8 cellular contexts compared by ENCODE assay signal in the genomic region with DNA sequence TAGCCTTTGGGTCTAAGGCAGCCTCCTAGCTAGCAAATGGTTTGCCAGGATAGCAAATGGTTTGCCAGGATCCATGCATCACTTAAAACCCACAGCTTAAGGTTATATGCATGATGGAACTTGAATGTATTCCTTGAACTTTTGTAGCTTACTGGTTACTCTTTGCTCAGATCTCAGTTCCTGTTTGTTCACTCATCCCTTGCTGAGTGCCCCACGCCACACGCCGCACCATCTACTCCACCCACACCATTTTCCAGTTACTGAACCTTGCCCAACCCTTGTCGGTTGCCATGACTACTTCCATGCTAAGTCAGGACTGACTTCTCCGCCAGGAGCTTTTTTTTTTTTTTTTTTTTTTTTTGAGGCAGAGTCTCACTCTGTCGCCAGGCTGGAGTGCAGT. TPM values are rescaled to one million over a fixed set of nuclear protein-coding genes. Genes with fewer than 3 reads are reported as not detected.
DNase-seq lines count a peak whose midpoint lies in the region; ATAC-seq and TF ChIP-seq lines count a peak whose summit lies in the region.

No MANE protein-coding gene starts in this region.

- H3K9me3 ChIP-seq in A673 (ENCODE audit: low read depth, low read length, poor library complexity, severe bottlenecking) = no peaks in the 10 kb centered on the region

- ATAC-seq in GM18498 (IDR thresholded peaks at IDR 0.05; ENCODE audit: unreplicated experiment) (peak; percentile 96), HG02759 (IDR thresholded peaks at IDR 0.05; ENCODE audit: unreplicated experiment) (peak; percentile 92), foreskin keratinocyte (peak; percentile 93)

- DNase-seq in A673 (ENCODE audit: low spot score) (peak; percentile 59), NCI-H187 (lab: John Stamatoyannopoulos, UW) (peak; percentile 42 to 75), foreskin keratinocyte (peak; percentile 73 to 81), RKO (ENCODE audit: low spot score) (no peak), NCI-H1105 (lab: John Stamatoyannopoulos, UW) (no peak)
- DNase-seq in stimulated activated naive CD4-positive, alpha-beta T cell (lab: John Stamatoyannopoulos, UW) = no peak

- intact Hi-C loops in A673 (cut with micrococcal nuclease; ENCODE audit: unreplicated experiment) = loop anchor here (10.0 kb wide), 1 partner anchor 264 kb away; no protein-coding TSS in a partner anchor

- H3K27me3 ChIP-seq in A673 (replicated peaks; ENCODE audit: insufficient read depth, low read depth, low read length, poor library complexity) = no peaks in the 10 kb centered on the region
- H3K27me3 ChIP-seq in foreskin keratinocyte = no peaks in the 10 kb centered on the region

- no TSS peak for BruUV-seq in A673 (replicated peaks; lab: Mats Ljungman, UMichigan)

- H3K4me3 ChIP-seq in A673 (ENCODE audit: low read depth, low read length, poor library complexity, severe bottlenecking) = no peak overlapping the region

- no peaks in the 10 kb centered on the region for H3K36me3 ChIP-seq in A673 (ENCODE audit: insufficient read depth, low read length, poor library complexity, severe bottlenecking)

- no peaks in the 10 kb centered on the region for H3K4me1 ChIP-seq in A673 (ENCODE audit: insufficient read depth, low read length, poor library complexity, severe bottlenecking)
- H3K4me1 ChIP-seq in foreskin keratinocyte = peaks cover 3% of the 10 kb centered on the region

- TF ChIP-seq CTCF in A673 (conservative IDR thresholded peaks at IDR 0.05; ENCODE audit: low read depth, low read length) (no peak), foreskin keratinocyte (conservative IDR thresholded peaks at IDR 0.05) (no peak)

- POLR2A ChIA-PET in A673 (lab: Charles Lee; ENCODE audit: low non-redundant PET) = no interaction called here

- CTCF ChIA-PET in A673 (lab: Charles Lee) = interaction anchor here (0.6 kb wide), 1 partner anchor 54 kb away, joined by 5 read pairs; no protein-coding TSS in a partner anchor

- H3K27ac ChIP-seq in A673 (ENCODE audit: low read depth, low read length, poor library complexity, severe bottlenecking) = no peak overlapping the region
- H3K27ac ChIP-seq in foreskin keratinocyte = no peak overlapping the region

RNA-seq across cellular contexts. Expression of a gene that starts 29.5 kb away (rescaled TPM):
- total RNA-seq in A673 (2021) = 37.7 TPM in 2 replicates
- total RNA-seq in foreskin keratinocyte = 24.9 and 26.0 TPM in 2 replicates
- polyA plus RNA-seq in foreskin keratinocyte = 7.8 and 8.2 TPM in 2 replicates

Comparison
In these comparisons a context has a peak if more than half of its experiments do, and no peak if none do; other contexts are left out.
1. DNase-seq: peak in A673 (single experiment), NCI-H187 (2 of 2) and foreskin keratinocyte (2 of 2); none in stimulated activated naive CD4-positive, alpha-beta T cell (0 of 6), RKO (single experiment) and NCI-H1105 (single experiment).
2. Peak in every context shown above with its lines, with median percentiles within 50 percentile points of each other: ATAC-seq.